In genomic region chr12:47758584-47758833, GRCh38 we compare ENCODE assay signal across 8 cellular contexts. TPM values are rescaled to one million over a fixed set of nuclear protein-coding genes. Genes with fewer than 3 reads are reported as not detected.
DNase-seq lines count a peak whose midpoint lies in the region; ATAC-seq and TF ChIP-seq lines count a peak whose summit lies in the region.

No MANE protein-coding gene starts in this region.

- peaks cover 35% of the 10 kb centered on the region for H3K4me1 Mint-ChIP-seq in activated naive CD8-positive, alpha-beta T cell treated with anti-CD3 and anti-CD28 coated beads for 36 hours
- H3K4me1 Mint-ChIP-seq in immature natural killer cell = peaks cover 0 to 7% of the 10 kb centered on the region in 2 donors
- H3K4me1 Mint-ChIP-seq in stimulated activated memory B cell treated with anti-CD40 and anti-IgM and Interleukin-4, amounts not matched to agents 10 μg/mL and 1 μg/mL and 100 μg/mL, for 72 hours = peaks cover 59% of the 10 kb centered on the region

- DNase-seq in HL-60 (ENCODE audit: low read depth in 1 of 2, low spot score in 1 of 2) (no peak), immature natural killer cell (no peak), amygdala (lab: John Stamatoyannopoulos, UW) (no peak), ureter (ENCODE audit: low spot score) (no peak)
- DNase-seq in activated naive CD8-positive, alpha-beta T cell treated with anti-CD3 and anti-CD28 coated beads for 36 hours = no peak

- H3K4me3 ChIP-seq in HL-60 (replicated peaks; ENCODE audit: insufficient read depth, low read length) = peak overlapping the region; percentile 68

- ATAC-seq in stimulated activated memory B cell treated with anti-CD40 and anti-IgM and Interleukin-4, amounts not matched to agents 10 μg/mL and 1 μg/mL and 100 μg/mL, for 72 hours = no peak
- ATAC-seq in HG03039 (IDR thresholded peaks at IDR 0.05; ENCODE audit: unreplicated experiment) = no peak
- ATAC-seq in GM21619 (IDR thresholded peaks at IDR 0.05; ENCODE audit: unreplicated experiment) = no peak

- no peaks in the 10 kb centered on the region for H3K27me3 Mint-ChIP-seq in activated naive CD8-positive, alpha-beta T cell treated with anti-CD3 and anti-CD28 coated beads for 36 hours
- peaks cover 2 to 3% (median 3%) of the 10 kb centered on the region in 3 donors for H3K27me3 Mint-ChIP-seq in immature natural killer cell (ENCODE audit: low read depth in 3 of 3)
- no peaks in the 10 kb centered on the region for H3K27me3 Mint-ChIP-seq in stimulated activated memory B cell treated with anti-CD40 and anti-IgM and Interleukin-4, amounts not matched to agents 10 μg/mL and 1 μg/mL and 100 μg/mL, for 72 hours

- no peaks in the 10 kb centered on the region for H3K27me3 ChIP-seq in HL-60 (ENCODE audit: insufficient read depth, poor library complexity, severe bottlenecking)

- H3K27ac Mint-ChIP-seq in activated naive CD8-positive, alpha-beta T cell treated with anti-CD3 and anti-CD28 coated beads for 36 hours = no peak overlapping the region
- H3K27ac Mint-ChIP-seq in immature natural killer cell = no peak overlapping the region
- H3K27ac Mint-ChIP-seq in stimulated activated memory B cell treated with anti-CD40 and anti-IgM and Interleukin-4, amounts not matched to agents 10 μg/mL and 1 μg/mL and 100 μg/mL, for 72 hours = peak overlapping the region; percentile 87

- no peaks in the 10 kb centered on the region for H3K9me3 Mint-ChIP-seq in activated naive CD8-positive, alpha-beta T cell treated with anti-CD3 and anti-CD28 coated beads for 36 hours
- H3K9me3 Mint-ChIP-seq in immature natural killer cell = no peaks in the 10 kb centered on the region
- H3K9me3 Mint-ChIP-seq in stimulated activated memory B cell treated with anti-CD40 and anti-IgM and Interleukin-4, amounts not matched to agents 10 μg/mL and 1 μg/mL and 100 μg/mL, for 72 hours = no peaks in the 10 kb centered on the region

- H3K27ac ChIP-seq in HL-60 (replicated peaks) = no peak overlapping the region

- H3K36me3 Mint-ChIP-seq in activated naive CD8-positive, alpha-beta T cell treated with anti-CD3 and anti-CD28 coated beads for 36 hours = no peaks in the 10 kb centered on the region
- no peaks in the 10 kb centered on the region for H3K36me3 Mint-ChIP-seq in immature natural killer cell
- no peaks in the 10 kb centered on the region for H3K36me3 Mint-ChIP-seq in stimulated activated memory B cell treated with anti-CD40 and anti-IgM and Interleukin-4, amounts not matched to agents 10 μg/mL and 1 μg/mL and 100 μg/mL, for 72 hours

- TF ChIP-seq CTCF in HL-60 (IDR thresholded peaks at IDR 0.05; ENCODE audit: insufficient read depth, low read length) = no peak

- peak overlapping the region; percentile 26 for H3K4me3 Mint-ChIP-seq in activated naive CD8-positive, alpha-beta T cell treated with anti-CD3 and anti-CD28 coated beads for 36 hours
- peak overlapping the region in 4 of 5 donors; percentile 38 to 68 (median 55) for H3K4me3 Mint-ChIP-seq in immature natural killer cell
- H3K4me3 Mint-ChIP-seq in stimulated activated memory B cell treated with anti-CD40 and anti-IgM and Interleukin-4, amounts not matched to agents 10 μg/mL and 1 μg/mL and 100 μg/mL, for 72 hours = peak overlapping the region; percentile 67

RNA-seq across cellular contexts. Expression of gene RAPGEF3, which starts 0.2 kb away (rescaled TPM):
- total RNA-seq in activated naive CD8-positive, alpha-beta T cell treated with anti-CD3 and anti-CD28 coated beads for 36 hours = under 1 TPM; 0.27 to 0.54 TPM
- under 1 TPM in 1 of 3 donors, not detected in 2; 0.25 TPM for polyA plus RNA-seq in immature natural killer cell
- total RNA-seq in ureter = 83.4 TPM

RNA-seq across cellular contexts. Expression of gene SLC48A1, which starts 14.5 kb away (rescaled TPM):
- total RNA-seq in activated naive CD8-positive, alpha-beta T cell treated with anti-CD3 and anti-CD28 coated beads for 36 hours = 1 to 10 TPM; 5.4 to 6.0 TPM
- polyA plus RNA-seq in immature natural killer cell = 1 to 10 TPM in 2 of 3 donors, under 1 TPM in 1; 0.54 to 5.6 (median 3.1) TPM
- total RNA-seq in ureter = 41.3 TPM

RNA-seq across cellular contexts. Expression of gene ENDOU, which starts 33.2 kb away (rescaled TPM):
- under 1 TPM in 1 of 2 experiments, not detected in 1; 0.08 TPM for total RNA-seq in activated naive CD8-positive, alpha-beta T cell treated with anti-CD3 and anti-CD28 coated beads for 36 hours
- not detected for polyA plus RNA-seq in immature natural killer cell
- total RNA-seq in ureter = 0.89 TPM

RNA-seq across cellular contexts. Expression of gene RPAP3, which starts 52.7 kb away (rescaled TPM):
- total RNA-seq in activated naive CD8-positive, alpha-beta T cell treated with anti-CD3 and anti-CD28 coated beads for 36 hours = 10 to 100 TPM; 58.7 to 61.8 TPM
- 10 to 100 TPM; 16.8 to 38.1 (median 23.1) TPM for polyA plus RNA-seq in immature natural killer cell
- 35.5 TPM for total RNA-seq in ureter

Comparison
In these comparisons a context has a peak if more than half of its experiments do, and no peak if none do; other contexts are left out.
1. RNA of gene RAPGEF3, which starts 0.2 kb away (total RNA-seq): 83.4 TPM in ureter (single experiment); 0.27 to 0.54 TPM in activated naive CD8-positive, alpha-beta T cell treated with anti-CD3 and anti-CD28 coated beads for 36 hours; every median in the first group is over 10 times any median in the second.
2. Peak in every context shown above with its lines, with median percentiles within 50 percentile points of each other: H3K4me3 Mint-ChIP-seq.